ENCODE assay signal across 22 cellular contexts in the genomic region with DNA sequence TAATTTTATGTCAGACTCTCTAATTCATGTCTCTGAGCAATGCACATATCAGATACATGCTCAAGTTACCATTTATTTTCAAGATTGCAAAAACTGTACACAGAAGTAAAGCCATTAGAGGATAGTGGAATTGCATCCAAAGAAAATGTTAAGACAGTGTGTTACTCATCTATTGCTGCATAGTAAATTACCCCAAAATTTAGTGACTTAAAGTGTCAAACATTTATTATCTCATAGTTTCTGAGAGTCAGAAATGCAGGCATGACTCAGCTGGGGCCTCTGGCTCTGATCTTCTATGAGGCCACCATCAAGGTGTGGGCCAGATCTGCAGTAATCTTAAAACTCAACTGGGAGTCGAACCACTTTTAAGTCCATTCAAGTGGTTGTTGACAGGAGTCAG.
DNase-seq lines count a peak whose midpoint lies in the region; ATAC-seq and TF ChIP-seq lines count a peak whose summit lies in the region.
"Had no signal": no experiment of that assay in that cellular context is flagged by ENCODE, and none has a peak within 500 bp of the region (broad histone marks: within the 10 kb centered on the region; RNA-seq: fewer than 3 reads in every experiment).

No MANE protein-coding gene starts in this region.

- no peaks in the 10 kb centered on the region for H3K9me3 Mint-ChIP-seq in nephron

- no peak overlapping the region for H3K4me3 Mint-ChIP-seq in nephron
- no peak overlapping the region for H3K4me3 Mint-ChIP-seq in T-helper 17 cell

- H3K27me3 ChIP-seq in brain microvascular endothelial cell (replicated peaks) (no peaks in the 10 kb centered on the region), Peyer's patch (no peaks in the 10 kb centered on the region)
- H3K27me3 ChIP-seq: BE2C, foreskin keratinocyte, tibial nerve had no signal

- H3K27ac Mint-ChIP-seq in nephron (peak overlapping the region; percentile 58 to 80 (median 65)), T-helper 17 cell (no peak overlapping the region)

- H3K9me3 ChIP-seq in Peyer's patch (no peaks in the 10 kb centered on the region), T-helper 17 cell (ENCODE audit: control insufficient read depth, low read length, poor library complexity, severe bottlenecking) (no peaks in the 10 kb centered on the region)
- H3K9me3 ChIP-seq: BE2C, Caco-2, tibial nerve had no signal

- peaks cover 50% of the 10 kb centered on the region for H3K4me1 Mint-ChIP-seq in nephron
- H3K4me1 Mint-ChIP-seq in T-helper 17 cell, result no peaks in the 10 kb centered on the region

- DNase-seq in AG20443 (ENCODE audit: low spot score) (peak; percentile 70), HT1080 (ENCODE audit: low read depth) (peak; percentile 13), brain microvascular endothelial cell (peak; percentile 31), Peyer's patch (no peak), T-helper 17 cell (no peak)
- DNase-seq in stimulated activated CD4-positive, alpha-beta T cell treated with anti-CD3 and anti-CD28 coated beads, Interleukin-4, amount 100 ng/mL, for 4 hours, result no peak
- DNase-seq: activated CD4-positive, alpha-beta T cell treated with anti-CD3 and anti-CD28 coated beads, Interleukin-2, amount 50 U/mL, for 1 hour; activated gamma-delta T cell treated with Interleukin-2 at 50 U/mL for 16 hours; BE2C; Caco-2; foreskin keratinocyte; hypothalamus; NCI-H2029 treated with DMSO at 0.1 percent for 48 hours; NCI-H510A treated with DMSO at 0.1 percent for 48 hours; stimulated activated naive CD8-positive, alpha-beta T cell treated with anti-CD3 and anti-CD28 coated beads, Interleukin-15, Interleukin-2, amounts not matched to agents 100 U/mL and 50 U/mL, for 24 hours; SW 1271 had no signal

- H3K36me3 ChIP-seq in brain microvascular endothelial cell (replicated peaks) (no peaks in the 10 kb centered on the region), Peyer's patch (no peaks in the 10 kb centered on the region)
- H3K36me3 ChIP-seq: BE2C, tibial nerve had no signal

- H3K27ac ChIP-seq in brain microvascular endothelial cell (no peak overlapping the region), Peyer's patch (no peak overlapping the region)
- H3K27ac ChIP-seq: foreskin keratinocyte, parathyroid adenoma, tibial nerve had no signal

- ATAC-seq in T-helper 17 cell (no peak), HG03520 (IDR thresholded peaks at IDR 0.05; ENCODE audit: unreplicated experiment) (no peak)
- ATAC-seq: foreskin keratinocyte; K562; sciatic nerve; stimulated activated naive CD8-positive, alpha-beta T cell treated with anti-CD3 and anti-CD28 coated beads, Interleukin-15, Interleukin-2, amounts not matched to agents 100 U/mL and 50 U/mL, for 24 hours had no signal

- TF ChIP-seq CTCF in brain microvascular endothelial cell (IDR thresholded peaks at IDR 0.05; ENCODE audit: low read depth, low read length, missing control alignments) (no peak), nephron (IDR thresholded peaks at IDR 0.05; ENCODE audit: unreplicated experiment in 3 of 3) (no peak), Peyer's patch (IDR thresholded peaks at IDR 0.05) (no peak)

- H3K27me3 Mint-ChIP-seq in nephron (ENCODE audit: low read depth) (no peaks in the 10 kb centered on the region), T-helper 17 cell (peaks cover 22% of the 10 kb centered on the region)

- no peaks in the 10 kb centered on the region for H3K4me1 ChIP-seq in Peyer's patch
- H3K4me1 ChIP-seq: Caco-2, foreskin keratinocyte had no signal

- H3K36me3 Mint-ChIP-seq in nephron (ENCODE audit: low read depth) (no peaks in the 10 kb centered on the region), T-helper 17 cell (ENCODE audit: low read depth) (no peaks in the 10 kb centered on the region)

- TF ChIP-seq POLR2A in Peyer's patch (IDR thresholded peaks at IDR 0.05), result no peak

- in situ Hi-C loops in brain microvascular endothelial cell (cut with HindIII; ENCODE audit: low pct_ligation_motif_present, low sequenced_read_pairs), result no loop called here

- no peak overlapping the region for H3K4me3 ChIP-seq in brain microvascular endothelial cell (ENCODE audit: low read depth, low read length)
- H3K4me3 ChIP-seq in Peyer's patch, result no peak overlapping the region
- H3K4me3 ChIP-seq: K562, tibial nerve had no signal

Comparison
In these comparisons a context has a peak if more than half of its experiments do, and no peak if none do; other contexts are left out.
1. DNase-seq: peak in AG20443 (single experiment), HT1080 (single experiment) and brain microvascular endothelial cell (single experiment); none in Peyer's patch (0 of 3), T-helper 17 cell (0 of 3) and stimulated activated CD4-positive, alpha-beta T cell treated with anti-CD3 and anti-CD28 coated beads, Interleukin-4, amount 100 ng/mL, for 4 hours (0 of 2).